8 cellular contexts compared by ENCODE assay signal in genomic region chr13:109778102-109778542, GRCh38. TPM values are rescaled to one million over a fixed set of nuclear protein-coding genes. Genes with fewer than 3 reads are reported as not detected.
DNase-seq lines count a peak whose midpoint lies in the region; ATAC-seq and TF ChIP-seq lines count a peak whose summit lies in the region.

No MANE protein-coding gene starts in this region.

- H3K36me3 Mint-ChIP-seq in activated CD8-positive, alpha-beta T cell treated with anti-CD3 and anti-CD28 coated beads, Interleukin-2, amount 10 ng/mL, durations not matched to agents 7 days and 5 days (ENCODE audit: low read depth): peaks cover 13% of the 10 kb centered on the region
- peaks cover 29% of the 10 kb centered on the region for H3K36me3 Mint-ChIP-seq in nephron progenitor cell (ENCODE audit: low read depth)

- H3K36me3 ChIP-seq in kidney epithelial cell (ENCODE audit: control insufficient read depth, insufficient read depth, low read length): no peaks in the 10 kb centered on the region

- H3K27me3 ChIP-seq in kidney epithelial cell (ENCODE audit: control insufficient read depth, insufficient read depth, low read length): no peaks in the 10 kb centered on the region

- POLR2A ChIA-PET in activated CD8-positive, alpha-beta T cell treated with anti-CD3 and anti-CD28 coated beads, Interleukin-2, amount 10 ng/mL, durations not matched to agents 7 days and 5 days (lab: Charles Lee): no interaction called here

- peak overlapping the region; percentile 28 for H3K27ac Mint-ChIP-seq in activated CD8-positive, alpha-beta T cell treated with anti-CD3 and anti-CD28 coated beads, Interleukin-2, amount 10 ng/mL, durations not matched to agents 7 days and 5 days
- no peak overlapping the region for H3K27ac Mint-ChIP-seq in nephron progenitor cell

- no peak for TF ChIP-seq CTCF in kidney epithelial cell (IDR thresholded peaks at IDR 0.05; ENCODE audit: insufficient read depth, low read length, poor library complexity, severe bottlenecking)
- TF ChIP-seq CTCF in nephron progenitor cell (IDR thresholded peaks at IDR 0.05): no peak

- no peaks in the 10 kb centered on the region for H3K9me3 Mint-ChIP-seq in activated CD8-positive, alpha-beta T cell treated with anti-CD3 and anti-CD28 coated beads, Interleukin-2, amount 10 ng/mL, durations not matched to agents 7 days and 5 days (ENCODE audit: insufficient read depth)
- peaks cover 7% of the 10 kb centered on the region for H3K9me3 Mint-ChIP-seq in nephron progenitor cell

- ATAC-seq in activated CD8-positive, alpha-beta T cell treated with anti-CD3 and anti-CD28 coated beads, Interleukin-2, amount 10 ng/mL, durations not matched to agents 7 days and 5 days: no peak
- no peak for ATAC-seq in GM19397 (IDR thresholded peaks at IDR 0.05; ENCODE audit: unreplicated experiment)

- peaks cover 49% of the 10 kb centered on the region for H3K4me1 Mint-ChIP-seq in activated CD8-positive, alpha-beta T cell treated with anti-CD3 and anti-CD28 coated beads, Interleukin-2, amount 10 ng/mL, durations not matched to agents 7 days and 5 days (ENCODE audit: low read depth)
- peaks cover 52% of the 10 kb centered on the region for H3K4me1 Mint-ChIP-seq in nephron progenitor cell

- no peak overlapping the region for H3K4me3 ChIP-seq in kidney epithelial cell (ENCODE audit: low read depth, low read length)

- CTCF ChIA-PET in activated CD8-positive, alpha-beta T cell treated with anti-CD3 and anti-CD28 coated beads, Interleukin-2, amount 10 ng/mL, durations not matched to agents 7 days and 5 days (lab: Charles Lee): no interaction called here

- peak overlapping the region; percentile 58 for H3K4me3 Mint-ChIP-seq in activated CD8-positive, alpha-beta T cell treated with anti-CD3 and anti-CD28 coated beads, Interleukin-2, amount 10 ng/mL, durations not matched to agents 7 days and 5 days
- H3K4me3 Mint-ChIP-seq in nephron progenitor cell: no peak overlapping the region

- in situ Hi-C loops in KBM-7 (cut with MboI; ENCODE audit: low pct_unique_long_range_greater_than_20kb, low sequenced_read_pairs): no loop called here

- DNase-seq in CD1c-positive myeloid dendritic cell (ENCODE audit: extremely low spot score) (peak; percentile 42), KBM-7 (peak; percentile 58), kidney epithelial cell (ENCODE audit: low read depth) (peak; percentile 55), NCI-H345 treated with DMSO at 0.1 percent for 48 hours (lab: John Stamatoyannopoulos, UW; ENCODE audit: unreplicated experiment) (no peak), nephron progenitor cell (no peak), SW 1271 (lab: John Stamatoyannopoulos, UW) (no peak)
- no peak for DNase-seq in activated CD8-positive, alpha-beta T cell treated with anti-CD3 and anti-CD28 coated beads, Interleukin-2, amount 10 ng/mL, durations not matched to agents 7 days and 5 days

- no peaks in the 10 kb centered on the region for H3K27me3 Mint-ChIP-seq in activated CD8-positive, alpha-beta T cell treated with anti-CD3 and anti-CD28 coated beads, Interleukin-2, amount 10 ng/mL, durations not matched to agents 7 days and 5 days (ENCODE audit: low read depth)
- H3K27me3 Mint-ChIP-seq in nephron progenitor cell (ENCODE audit: low read depth, poor library complexity): peaks cover 4% of the 10 kb centered on the region

RNA-seq across cellular contexts. Expression of gene IRS2, which starts 8.3 kb away (rescaled TPM):
- total RNA-seq in activated CD8-positive, alpha-beta T cell treated with anti-CD3 and anti-CD28 coated beads, Interleukin-2, amount 10 ng/mL, durations not matched to agents 7 days and 5 days: 1 to 10 TPM; 3.2 to 3.3 TPM
- 27.1 and 35.7 TPM in 2 replicates for total RNA-seq in kidney epithelial cell

Comparison
In these comparisons a context has a peak if more than half of its experiments do, and no peak if none do; other contexts are left out.
1. DNase-seq: peak in CD1c-positive myeloid dendritic cell (single experiment), KBM-7 (single experiment) and kidney epithelial cell (single experiment); none in activated CD8-positive, alpha-beta T cell treated with anti-CD3 and anti-CD28 coated beads, Interleukin-2, amount 10 ng/mL, durations not matched to agents 7 days and 5 days (single experiment), NCI-H345 treated with DMSO at 0.1 percent for 48 hours (single experiment), nephron progenitor cell (single experiment) and SW 1271 (0 of 2).